ENCODE assay signal across 3 cellular contexts in genomic region chr1:207578796-207579435, GRCh38.
TF ChIP-seq lines count a peak whose summit lies in the region.

No MANE protein-coding gene starts in this region.

TF ChIP-seq in SK-N-SH treated with all-trans-retinoic acid at 6 μM for 48 hours, 23 proteins besides CTCF, POLR2A, EP300 and RAD21:
- no peak for TF ChIP-seq POU6F1 (CRISPR knock-in tag; IDR thresholded peaks at IDR 0.05; ENCODE audit: borderline replicate concordance, low read depth)
- no peak for TF ChIP-seq TOX (CRISPR knock-in tag; IDR thresholded peaks at IDR 0.05; ENCODE audit: borderline replicate concordance)
- TF ChIP-seq PATZ1 (CRISPR knock-in tag; IDR thresholded peaks at IDR 0.05; ENCODE audit: borderline replicate concordance): no peak

TF ChIP-seq in SK-N-SH, 30 proteins besides CTCF, POLR2A, EP300 and RAD21 (continued from another document):
- no peak for TF ChIP-seq USF2 (IDR thresholded peaks at IDR 0.05; ENCODE audit: borderline replicate concordance, low read depth, low read length)
- TF ChIP-seq CHD2 (IDR thresholded peaks at IDR 0.05; ENCODE audit: low read length, partially characterized antibody): no peak
- TF ChIP-seq FOXM1 (IDR thresholded peaks at IDR 0.05; ENCODE audit: low read depth): no peak
- no peak for TF ChIP-seq TAF1 (IDR thresholded peaks at IDR 0.05; ENCODE audit: borderline replicate concordance, low read depth, low read length)
- no peak for TF ChIP-seq ELF1 (IDR thresholded peaks at IDR 0.05)
- no peak for TF ChIP-seq MEF2A (IDR thresholded peaks at IDR 0.05; ENCODE audit: borderline replicate concordance, low read depth)
- TF ChIP-seq FOSL2 (IDR thresholded peaks at IDR 0.05; ENCODE audit: borderline replicate concordance, low read depth): no peak
- no peak for TF ChIP-seq SMC3 (IDR thresholded peaks at IDR 0.05; ENCODE audit: low read depth, low read length)
- TF ChIP-seq PBX3 (IDR thresholded peaks at IDR 0.05): no peak
- no peak for TF ChIP-seq GABPA (IDR thresholded peaks at IDR 0.05; ENCODE audit: low read depth)
- no peak for TF ChIP-seq REST (IDR thresholded peaks at IDR 0.05; ENCODE audit: low read depth, low read length)
- TF ChIP-seq RCOR1 (IDR thresholded peaks at IDR 0.05; ENCODE audit: low read length): no peak
- no peak for TF ChIP-seq MXI1 (IDR thresholded peaks at IDR 0.05; ENCODE audit: low read depth, low read length)
- TF ChIP-seq NRF1 (IDR thresholded peaks at IDR 0.05; ENCODE audit: low read depth, low read length): no peak
- TF ChIP-seq JUND (IDR thresholded peaks at IDR 0.05): no peak
- no peak for TF ChIP-seq USF1 (IDR thresholded peaks at IDR 0.05; ENCODE audit: borderline replicate concordance, low read depth)
- TF ChIP-seq RXRA (IDR thresholded peaks at IDR 0.05; ENCODE audit: borderline replicate concordance, low read depth): no peak

TF ChIP-seq in GM12878, 131 proteins besides CTCF, POLR2A, EP300 and RAD21 (continued from another document):
- TF ChIP-seq BACH1 (IDR thresholded peaks at IDR 0.05; ENCODE audit: borderline replicate concordance): no peak
- no peak for TF ChIP-seq ZBTB40 (IDR thresholded peaks at IDR 0.05; ENCODE audit: borderline replicate concordance)
- no peak for TF ChIP-seq ZNF274 (IDR thresholded peaks at IDR 0.05; ENCODE audit: insufficient read depth, insufficient read length)
- no peak for TF ChIP-seq STAT3 (IDR thresholded peaks at IDR 0.05; ENCODE audit: low read depth, low read length)
